Comparison of ENCODE assay signal across 8 cellular contexts in genomic region chr12:48936379-48936979, GRCh38. TPM values are rescaled to one million over a fixed set of nuclear protein-coding genes. Genes with fewer than 3 reads are reported as not detected.
DNase-seq lines count a peak whose midpoint lies in the region; ATAC-seq, FAIRE-seq and TF ChIP-seq lines count a peak whose summit lies in the region.

No MANE protein-coding gene starts in this region.

- H3K27ac ChIP-seq in endothelial cell of umbilical vein (ENCODE audit: insufficient read depth, low read depth, low read length), result no peak overlapping the region

- FAIRE-seq in H54 (lab: Jason Lieb, UNC) (no peak), endothelial cell of umbilical vein (lab: Jason Lieb, UNC) (peak; percentile 79)

- no peaks in the 10 kb centered on the region for H3K9me1 ChIP-seq in endothelial cell of umbilical vein (replicated peaks; ENCODE audit: control insufficient read depth, extremely low read depth, insufficient read depth, low read length)

- H3K9me3 ChIP-seq in BE2C, result no peaks in the 10 kb centered on the region
- no peaks in the 10 kb centered on the region for H3K9me3 ChIP-seq in NT2/D1 (ENCODE audit: insufficient read depth, low read length)
- no peaks in the 10 kb centered on the region for H3K9me3 ChIP-seq in endothelial cell of umbilical vein (replicated peaks; ENCODE audit: control insufficient read depth, insufficient read depth, low read length)

- H3K27me3 ChIP-seq in BE2C, result no peaks in the 10 kb centered on the region
- H3K27me3 ChIP-seq in NT2/D1 (ENCODE audit: insufficient read depth, insufficient read length), result no peaks in the 10 kb centered on the region
- no peaks in the 10 kb centered on the region for H3K27me3 ChIP-seq in endothelial cell of umbilical vein (ENCODE audit: control insufficient read depth in 2 of 2, insufficient read depth in 2 of 2, low read length in 2 of 2)

- peaks cover 76% of the 10 kb centered on the region for H3K36me3 ChIP-seq in BE2C
- H3K36me3 ChIP-seq in NT2/D1 (ENCODE audit: insufficient read depth, insufficient read length, low read length), result peaks cover 94% of the 10 kb centered on the region
- H3K36me3 ChIP-seq in endothelial cell of umbilical vein (ENCODE audit: control insufficient read depth in 2 of 2, extremely low read depth in 1 of 2, insufficient read depth in 2 of 2, low read length in 2 of 2), result peaks cover 20 to 52% of the 10 kb centered on the region in 2 experiments

- CTCF ChIA-PET in endothelial cell of umbilical vein (lab: Charles Lee), result interaction anchor here (0.6 to 8.7 kb wide), 22 partner anchors 8 to 121 kb away, joined by 3 to 92 read pairs (median 4); partner anchors contain the start of genes ARF3, DDX23 and FKBP11

- no peak overlapping the region for H2AFZ ChIP-seq in endothelial cell of umbilical vein (ENCODE audit: low read depth, low read length)

- dilution Hi-C loops in endothelial cell of umbilical vein (cut with MboI; ENCODE audit: extremely low pct_ligation_motif_present, low sequenced_read_pairs), result no loop called here

- no peaks in the 10 kb centered on the region for H3K79me2 ChIP-seq in endothelial cell of umbilical vein (ENCODE audit: control insufficient read depth, insufficient read depth, low read length)

- TF ChIP-seq CTCF in BE2C (IDR thresholded peaks at IDR 0.05; ENCODE audit: low read depth, low read length) (peak; percentile 96), endothelial cell of umbilical vein (IDR thresholded peaks at IDR 0.05; ENCODE audit: extremely low read depth in 1 of 2, insufficient read depth in 1 of 2, low read depth in 1 of 2, low read length in 2 of 2) (peak; percentile 86 to 92)

- peak; percentile 87 for DNase-seq in BE2C
- peak; percentile 69 for DNase-seq in H54 (ENCODE audit: insufficient read length, low spot score)
- DNase-seq in NT2/D1 (ENCODE audit: low read depth, low spot score), result peak; percentile 66
- peak; percentile 68 for DNase-seq in activated CD8-positive, alpha-beta memory T cell treated with anti-CD3 and anti-CD28 coated beads, Interleukin-2, amount 50 U/mL, for 1 hour (ENCODE audit: extremely low read depth)
- DNase-seq in endothelial cell of umbilical vein (ENCODE audit: low read depth, low spot score), result peak; percentile 64
- DNase-seq in mucosa of gallbladder (ENCODE audit: low spot score), result peak; percentile 73
- DNase-seq in stimulated activated CD8-positive, alpha-beta memory T cell treated with anti-CD3 and anti-CD28 coated beads, Interleukin-7, amount 100 ng/mL, for 24 hours (ENCODE audit: low read depth), result peak; percentile 77

- H3K4me1 ChIP-seq in BE2C, result no peaks in the 10 kb centered on the region
- H3K4me1 ChIP-seq in NT2/D1 (ENCODE audit: insufficient read depth, insufficient read length), result peaks cover 2% of the 10 kb centered on the region
- H3K4me1 ChIP-seq in endothelial cell of umbilical vein (ENCODE audit: control insufficient read depth, extremely low read depth, insufficient read depth, low read length), result no peaks in the 10 kb centered on the region

- no peak for ATAC-seq in HG03039 (IDR thresholded peaks at IDR 0.05; ENCODE audit: unreplicated experiment)

- no peak overlapping the region for H3K4me2 ChIP-seq in endothelial cell of umbilical vein (ENCODE audit: insufficient read depth, low read length)

- no peak for TF ChIP-seq POLR2A in H54 (IDR thresholded peaks at IDR 0.05; ENCODE audit: low read depth, low read length)
- TF ChIP-seq POLR2A in endothelial cell of umbilical vein (IDR thresholded peaks at IDR 0.05; ENCODE audit: low read depth, low read length), result no peak

- peaks cover 7% of the 10 kb centered on the region for H4K20me1 ChIP-seq in endothelial cell of umbilical vein (replicated peaks; ENCODE audit: control insufficient read depth, extremely low read depth, insufficient read depth, low read length)

- no peak overlapping the region for H3K4me3 ChIP-seq in BE2C (ENCODE audit: low read depth, low read length)
- H3K4me3 ChIP-seq in NT2/D1 (ENCODE audit: insufficient read length, low read depth), result no peak overlapping the region
- no peak overlapping the region for H3K4me3 ChIP-seq in endothelial cell of umbilical vein (replicated peaks in 1 of 3; ENCODE audit: insufficient read depth in 1 of 3, low read depth in 1 of 3, low read length in 3 of 3)

- no peak overlapping the region for H3K9ac ChIP-seq in NT2/D1 (ENCODE audit: insufficient read length, low read depth)
- H3K9ac ChIP-seq in endothelial cell of umbilical vein (replicated peaks; ENCODE audit: extremely low read depth, insufficient read depth, low read length), result no peak overlapping the region

- POLR2A ChIA-PET in endothelial cell of umbilical vein (lab: Charles Lee), result no interaction called here

- intact Hi-C loops in endothelial cell of umbilical vein (cut with micrococcal nuclease), result loop anchor here (1.0 to 2.0 kb wide), 2 partner anchors 46 to 83 kb away; no protein-coding TSS in a partner anchor

- BruUV-seq in endothelial cell of umbilical vein (replicated peaks; lab: Mats Ljungman, UMichigan), result TSS peak; percentile 48

TF ChIP-seq in endothelial cell of umbilical vein, 7 proteins besides CTCF, POLR2A, EP300 and RAD21:
- no peak for TF ChIP-seq GATA2 (IDR thresholded peaks at IDR 0.05; ENCODE audit: insufficient read depth, insufficient read length, low read depth, low read length)
- no peak for TF ChIP-seq MAX (IDR thresholded peaks at IDR 0.05; ENCODE audit: insufficient read depth, insufficient read length)
- TF ChIP-seq EZH2 (IDR thresholded peaks at IDR 0.05; ENCODE audit: borderline replicate concordance, low read depth, low read length, severe bottlenecking), result no peak
- TF ChIP-seq JUN (IDR thresholded peaks at IDR 0.05; ENCODE audit: borderline replicate concordance, insufficient read depth, insufficient read length, low read depth), result no peak
TF ChIP-seq in endothelial cell of umbilical vein: peak in this region for 0.

RNA-seq across cellular contexts. Expression of gene FKBP11, which starts 11.2 kb away (rescaled TPM):
- polyA plus RNA-seq in BE2C (2012; ENCODE audit: insufficient read depth, insufficient read length, low read depth), result 19.7 TPM
- 78.9 and 81.2 TPM in 2 replicates for total RNA-seq in endothelial cell of umbilical vein
- 74.2 and 81.7 TPM in 2 replicates for polyA plus RNA-seq in endothelial cell of umbilical vein
- polyA plus RNA-seq in endothelial cell of umbilical vein (2011; cell fraction: cytosol; rRNA removed), result 64.0 and 69.3 TPM in 2 replicates
- 111 and 117 TPM in 2 replicates for polyA plus RNA-seq in endothelial cell of umbilical vein (2011; cell fraction: nucleus; rRNA removed)
- 97.3 and 112 TPM in 2 replicates for polyA plus RNA-seq in endothelial cell of umbilical vein (2012)
- polyA minus RNA-seq in endothelial cell of umbilical vein, result 67.9 and 75.2 TPM in 2 replicates
- 48.5 TPM for polyA minus RNA-seq in endothelial cell of umbilical vein (2011; cell fraction: cytosol; rRNA and poly(A)+ RNA removed)
- 32.5 and 33.9 TPM in 2 replicates for polyA minus RNA-seq in endothelial cell of umbilical vein (2011; cell fraction: nucleus; rRNA and poly(A)+ RNA removed)
- 34.6 TPM for total RNA-seq in mucosa of gallbladder

RNA-seq across cellular contexts. Expression of gene ARF3, which starts 20.8 kb away (rescaled TPM):
- 213 TPM for polyA plus RNA-seq in BE2C (2012; ENCODE audit: insufficient read depth, insufficient read length, low read depth)
- total RNA-seq in endothelial cell of umbilical vein (172 and 187 TPM in 2 replicates), mucosa of gallbladder (198 TPM)
- 138 and 149 TPM in 2 replicates for polyA plus RNA-seq in endothelial cell of umbilical vein
- polyA plus RNA-seq in endothelial cell of umbilical vein (2011; cell fraction: cytosol; rRNA removed), result 212 and 244 TPM in 2 replicates
- polyA plus RNA-seq in endothelial cell of umbilical vein (2011; cell fraction: nucleus; rRNA removed), result 167 and 199 TPM in 2 replicates
- polyA plus RNA-seq in endothelial cell of umbilical vein (2012), result 165 and 188 TPM in 2 replicates
- 179 and 190 TPM in 2 replicates for polyA minus RNA-seq in endothelial cell of umbilical vein
- 74.8 TPM for polyA minus RNA-seq in endothelial cell of umbilical vein (2011; cell fraction: cytosol; rRNA and poly(A)+ RNA removed)
- 45.0 and 53.9 TPM in 2 replicates for polyA minus RNA-seq in endothelial cell of umbilical vein (2011; cell fraction: nucleus; rRNA and poly(A)+ RNA removed)

RNA-seq across cellular contexts. Expression of gene WNT10B, which starts 35.1 kb away (rescaled TPM):
- polyA plus RNA-seq in BE2C (2012; ENCODE audit: insufficient read depth, insufficient read length, low read depth), result not detected
- total RNA-seq in endothelial cell of umbilical vein (not detected in 2 replicates), mucosa of gallbladder (0.58 TPM)
- polyA plus RNA-seq in endothelial cell of umbilical vein, result 0.04 and 0.14 TPM in 2 replicates
- polyA plus RNA-seq in endothelial cell of umbilical vein (2011; cell fraction: cytosol; rRNA removed), result 0.05 and 0.10 TPM in 2 replicates
- polyA plus RNA-seq in endothelial cell of umbilical vein (2011; cell fraction: nucleus; rRNA removed), result 0.07 TPM in 1 of 2 replicates, not detected in the other
- 0.15 and 0.24 TPM in 2 replicates for polyA plus RNA-seq in endothelial cell of umbilical vein (2012)
- 0.70 TPM in 1 of 2 replicates, not detected in the other for polyA minus RNA-seq in endothelial cell of umbilical vein
- 2.5 TPM for polyA minus RNA-seq in endothelial cell of umbilical vein (2011; cell fraction: cytosol; rRNA and poly(A)+ RNA removed)
- not detected in 2 replicates for polyA minus RNA-seq in endothelial cell of umbilical vein (2011; cell fraction: nucleus; rRNA and poly(A)+ RNA removed)

RNA-seq across cellular contexts. Expression of gene WNT1, which starts 41.6 kb away (rescaled TPM):
- polyA plus RNA-seq in BE2C (2012; ENCODE audit: insufficient read depth, insufficient read length, low read depth), result not detected
- total RNA-seq in endothelial cell of umbilical vein (not detected in 2 replicates), mucosa of gallbladder (0.29 TPM)
- polyA plus RNA-seq in endothelial cell of umbilical vein, result not detected in 2 replicates
- polyA plus RNA-seq in endothelial cell of umbilical vein (2011; cell fraction: cytosol; rRNA removed), result not detected in 2 replicates
- polyA plus RNA-seq in endothelial cell of umbilical vein (2011; cell fraction: nucleus; rRNA removed), result not detected in 2 replicates
- not detected in 2 replicates for polyA plus RNA-seq in endothelial cell of umbilical vein (2012)
- not detected in 2 replicates for polyA minus RNA-seq in endothelial cell of umbilical vein
- not detected for polyA minus RNA-seq in endothelial cell of umbilical vein (2011; cell fraction: cytosol; rRNA and poly(A)+ RNA removed)
- polyA minus RNA-seq in endothelial cell of umbilical vein (2011; cell fraction: nucleus; rRNA and poly(A)+ RNA removed), result not detected in 2 replicates
